In genomic region chr20:1392443-1392692, GRCh38 we compare ENCODE assay signal across 8 cellular contexts. TPM values are rescaled to one million over a fixed set of nuclear protein-coding genes. Genes with fewer than 3 reads are reported as not detected.
DNase-seq lines count a peak whose midpoint lies in the region; ATAC-seq and TF ChIP-seq lines count a peak whose summit lies in the region.

No MANE protein-coding gene starts in this region.

- peak overlapping the region; percentile 88 for H3K4me3 ChIP-seq in CD4-positive, CD25-positive, alpha-beta regulatory T cell (ENCODE audit: low read depth, low read length)
- H3K4me3 ChIP-seq in H7 (ENCODE audit: insufficient read depth, low read depth, low read length) (peak overlapping the region; percentile 85), skeletal muscle satellite cell (ENCODE audit: low read length) (peak overlapping the region; percentile 97)

- H3K4me1 Mint-ChIP-seq in CD4-positive, CD25-positive, alpha-beta regulatory T cell, result peaks cover 8 to 74% (median 52%) of the 10 kb centered on the region in 4 donors
- peaks cover 55% of the 10 kb centered on the region for H3K4me1 Mint-ChIP-seq in T-helper 17 cell

- H3K27ac ChIP-seq in CD4-positive, CD25-positive, alpha-beta regulatory T cell (ENCODE audit: insufficient read depth, low read length, poor library complexity, severe bottlenecking), result peak overlapping the region; percentile 74
- no peak overlapping the region for H3K27ac ChIP-seq in foreskin keratinocyte

- peaks cover 13% of the 10 kb centered on the region for H3K27me3 ChIP-seq in CD4-positive, CD25-positive, alpha-beta regulatory T cell (ENCODE audit: control insufficient read depth, insufficient read depth, low read length)
- H3K27me3 ChIP-seq in H7 (ENCODE audit: control insufficient read depth, insufficient read depth, low read length) (peaks cover 8% of the 10 kb centered on the region), foreskin keratinocyte (no peaks in the 10 kb centered on the region), skeletal muscle satellite cell (ENCODE audit: control insufficient read depth, insufficient read depth, low read length) (peaks cover 7% of the 10 kb centered on the region)

- peak overlapping the region; percentile 90 for H3K4me2 ChIP-seq in skeletal muscle satellite cell (ENCODE audit: low read length)

- H3K9me3 Mint-ChIP-seq in CD4-positive, CD25-positive, alpha-beta regulatory T cell, result peaks cover 0 to 2% (median 0%) of the 10 kb centered on the region in 7 donors

- no peaks in the 10 kb centered on the region for H3K36me3 ChIP-seq in CD4-positive, CD25-positive, alpha-beta regulatory T cell (ENCODE audit: control insufficient read depth, insufficient read depth, low read length)
- H3K36me3 ChIP-seq in H7 (replicated peaks; ENCODE audit: control insufficient read depth, insufficient read depth, low read length), result no peaks in the 10 kb centered on the region
- H3K36me3 ChIP-seq in skeletal muscle satellite cell (ENCODE audit: insufficient read depth, low read length), result peaks cover 20% of the 10 kb centered on the region

- no peaks in the 10 kb centered on the region for H3K36me3 Mint-ChIP-seq in CD4-positive, CD25-positive, alpha-beta regulatory T cell
- H3K36me3 Mint-ChIP-seq in T-helper 17 cell (ENCODE audit: low read depth), result no peaks in the 10 kb centered on the region

- H3K9me3 ChIP-seq in CD4-positive, CD25-positive, alpha-beta regulatory T cell (ENCODE audit: control insufficient read depth in 2 of 2, low read length in 2 of 2), result no peaks in the 10 kb centered on the region
- no peaks in the 10 kb centered on the region for H3K9me3 ChIP-seq in T-helper 17 cell (ENCODE audit: control insufficient read depth, low read length, poor library complexity, severe bottlenecking)
- no peaks in the 10 kb centered on the region for H3K9me3 ChIP-seq in skeletal muscle satellite cell (replicated peaks; ENCODE audit: low read length)

- peak overlapping the region; percentile 86 for H3K9ac ChIP-seq in skeletal muscle satellite cell (ENCODE audit: low read depth, low read length)

- no peak for TF ChIP-seq CTCF in foreskin keratinocyte (conservative IDR thresholded peaks at IDR 0.05)

- peaks cover 59% of the 10 kb centered on the region for H3K4me1 ChIP-seq in CD4-positive, CD25-positive, alpha-beta regulatory T cell (ENCODE audit: control insufficient read depth, insufficient read depth, low read length, poor library complexity, severe bottlenecking)
- H3K4me1 ChIP-seq in foreskin keratinocyte, result peaks cover 30% of the 10 kb centered on the region
- H3K4me1 ChIP-seq in skeletal muscle satellite cell (ENCODE audit: control insufficient read depth, insufficient read depth, low read length), result peaks cover 45% of the 10 kb centered on the region

- peak overlapping the region in 2 of 3 donors; percentile 93 to 95 for H3K27ac Mint-ChIP-seq in CD4-positive, CD25-positive, alpha-beta regulatory T cell
- peak overlapping the region; percentile 97 for H3K27ac Mint-ChIP-seq in T-helper 17 cell

- no peak for DNase-seq in CD4-positive, CD25-positive, alpha-beta regulatory T cell
- no peak for DNase-seq in H7
- DNase-seq in T-helper 17 cell, result no peak
- no peak for DNase-seq in foreskin keratinocyte
- DNase-seq in HCEC 1CT, result no peak
- DNase-seq in HK-2 (ENCODE audit: unreplicated experiment), result no peak

- H3K27me3 Mint-ChIP-seq in CD4-positive, CD25-positive, alpha-beta regulatory T cell, result peaks cover 10% of the 10 kb centered on the region
- H3K27me3 Mint-ChIP-seq in T-helper 17 cell, result no peaks in the 10 kb centered on the region

- ATAC-seq in CD4-positive, CD25-positive, alpha-beta regulatory T cell (ENCODE audit: low read depth in 2 of 2), result no peak
- ATAC-seq in T-helper 17 cell (peak; percentile 2), foreskin keratinocyte (peak; percentile 7), HG03565 (IDR thresholded peaks at IDR 0.05; ENCODE audit: unreplicated experiment) (no peak)

- peak overlapping the region; percentile 87 to 95 (median 92) for H3K4me3 Mint-ChIP-seq in CD4-positive, CD25-positive, alpha-beta regulatory T cell
- H3K4me3 Mint-ChIP-seq in T-helper 17 cell, result peak overlapping the region; percentile 92

RNA-seq across cellular contexts. Expression of gene FKBP1A, which starts 0.5 kb away (rescaled TPM):
- 84.3 TPM for total RNA-seq in CD4-positive, CD25-positive, alpha-beta regulatory T cell
- 10 to 100 TPM; 49.1 to 72.4 (median 59.4) TPM for polyA plus RNA-seq in CD4-positive, CD25-positive, alpha-beta regulatory T cell
- 132 and 136 TPM in 2 replicates for total RNA-seq in H7 (2014; rRNA removed; shearing (Covaris generic))
- total RNA-seq in T-helper 17 cell (100 to 1,000 TPM in 1 of 2 donors, 10 to 100 TPM in 1; 77.9 to 113 TPM), foreskin keratinocyte (316 and 364 TPM in 2 replicates)
- polyA plus RNA-seq in foreskin keratinocyte, result 526 and 553 TPM in 2 replicates
- 203 and 233 TPM in 2 replicates for total RNA-seq in skeletal muscle satellite cell (2012; rRNA removed)

Comparison
In these comparisons a context has a peak if more than half of its experiments do, and no peak if none do; other contexts are left out.
1. ATAC-seq: peak in T-helper 17 cell (single experiment) and foreskin keratinocyte (single experiment); none in CD4-positive, CD25-positive, alpha-beta regulatory T cell (0 of 2) and HG03565 (single experiment).
2. Peak in every context shown above with its lines, with median percentiles within 50 percentile points of each other: H3K4me3 ChIP-seq.